Comparison of ENCODE assay signal across 19 cellular contexts in the genomic region with DNA sequence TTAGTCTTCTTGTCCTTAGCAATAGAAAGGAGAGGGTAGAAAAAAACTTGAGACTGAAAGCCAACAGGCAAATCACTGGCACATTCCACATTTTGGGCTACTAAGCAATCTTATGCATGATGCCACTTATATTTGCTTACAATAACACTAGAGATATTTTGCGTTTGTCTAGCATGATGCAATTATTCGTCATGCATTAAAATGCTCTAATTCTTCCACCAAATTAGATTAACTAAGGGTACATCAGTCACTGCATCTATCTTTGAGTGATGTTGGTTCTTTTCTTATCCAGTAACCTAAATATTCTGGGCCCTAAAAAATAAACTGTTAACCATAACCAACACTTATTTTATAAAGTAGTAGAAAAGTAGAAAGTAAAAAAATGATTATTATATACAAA.
A peak's percentile ranks its signal among the peaks of the same experiment; 100 is the strongest.
DNase-seq lines count a peak whose midpoint lies in the region; ATAC-seq, FAIRE-seq and TF ChIP-seq lines count a peak whose summit lies in the region.
"Had no signal": no experiment of that assay in that cellular context is flagged by ENCODE, and none has a peak within 500 bp of the region (broad histone marks: within the 10 kb centered on the region; RNA-seq: fewer than 3 reads in every experiment).

No MANE protein-coding gene starts in this region.

- FAIRE-seq in astrocyte (lab: Jason Lieb, UNC): no peak
- FAIRE-seq: GM12892, H54 had no signal

- H3K4me1 Mint-ChIP-seq in HFFc6 (ENCODE audit: low read depth): peaks cover 8% of the 10 kb centered on the region; the same call in 1 of the 2 replicates
- no peaks in the 10 kb centered on the region for H3K4me1 Mint-ChIP-seq in astrocyte (ENCODE audit: low read depth, unreplicated experiment)

- H3K4me2 ChIP-seq in astrocyte (ENCODE audit: low read length): no peak overlapping the region
- H3K4me2 ChIP-seq: PC-9 had no signal

- H3K27ac ChIP-seq in ACC112 (ENCODE audit: low read depth, low read length) (no peak overlapping the region), astrocyte (ENCODE audit: low read depth, low read length) (no peak overlapping the region)
- H3K27ac ChIP-seq: PC-9, RWPE1 had no signal

- H3K9me3 ChIP-seq in astrocyte (ENCODE audit: insufficient read depth, low read depth, low read length): no peaks in the 10 kb centered on the region

- ATAC-seq in GM19455 (IDR thresholded peaks at IDR 0.05; ENCODE audit: unreplicated experiment): no peak
- ATAC-seq: CD8-positive, alpha-beta T cell had no signal

- no peak overlapping the region for H3K27ac Mint-ChIP-seq in HFFc6
- H3K27ac Mint-ChIP-seq in astrocyte (ENCODE audit: unreplicated experiment): no peak overlapping the region
- H3K27ac Mint-ChIP-seq: CD8-positive, alpha-beta T cell had no signal

- no peaks in the 10 kb centered on the region for H4K20me1 ChIP-seq in astrocyte (ENCODE audit: insufficient read depth, low read length)

- H3K4me3 Mint-ChIP-seq in HFFc6 (no peak overlapping the region), astrocyte (ENCODE audit: unreplicated experiment) (no peak overlapping the region)
- H3K4me3 Mint-ChIP-seq: CD8-positive, alpha-beta T cell had no signal

- DNase-seq in HFFc6: peak; percentile 7
- DNase-seq in astrocyte (ENCODE audit: low read depth): peak; percentile 1
- DNase-seq in fibroblast of peridontal ligament (ENCODE audit: extremely low read depth): peak; percentile 27
- no peak for DNase-seq in NCI-H2029 treated with DMSO at 0.1 percent for 48 hours (lab: John Stamatoyannopoulos, UW)
- DNase-seq in NCI-H1417 (lab: John Stamatoyannopoulos, UW): no peak
- DNase-seq in NCI-H1436 (lab: John Stamatoyannopoulos, UW): no peak
- DNase-seq: Calu3; CD8-positive, alpha-beta T cell; NCI-H1105 treated with DMSO at 0.1 percent for 48 hours; NCI-H187 treated with DMSO at 0.1 percent for 48 hours; NCI-H226; NCI-H524; PC-9; SIG-M5 had no signal

- peak overlapping the region; percentile 31 for H2AFZ ChIP-seq in ACC112 (ENCODE audit: low read length, unreplicated experiment)
- no peak overlapping the region for H2AFZ ChIP-seq in astrocyte (ENCODE audit: low read depth, low read length)
- H2AFZ ChIP-seq: PC-9 had no signal

- H3K36me3 ChIP-seq in ACC112 (ENCODE audit: insufficient read depth, low read length): no peaks in the 10 kb centered on the region
- no peaks in the 10 kb centered on the region for H3K36me3 ChIP-seq in astrocyte (ENCODE audit: insufficient read depth, low read length)

- H3K9ac ChIP-seq in astrocyte (ENCODE audit: low read length): no peak overlapping the region

- TF ChIP-seq CTCF in HFFc6 (IDR thresholded peaks at IDR 0.05): no peak
- TF ChIP-seq CTCF in astrocyte (IDR thresholded peaks at IDR 0.05; ENCODE audit: insufficient read depth, low read depth, low read length): no peak

- no peaks in the 10 kb centered on the region for H3K79me2 ChIP-seq in ACC112 (ENCODE audit: control insufficient read depth, insufficient read depth, low read length, unreplicated experiment)
- H3K79me2 ChIP-seq in astrocyte (ENCODE audit: insufficient read depth, low read length): no peaks in the 10 kb centered on the region

- H3K27me3 Mint-ChIP-seq in HFFc6 (ENCODE audit: insufficient read depth): peaks cover 1% of the 10 kb centered on the region; the same call in 1 of the 2 replicates
- no peaks in the 10 kb centered on the region for H3K27me3 Mint-ChIP-seq in astrocyte (ENCODE audit: low read depth, unreplicated experiment)

- H3K36me3 Mint-ChIP-seq in HFFc6 (ENCODE audit: low read depth): no peaks in the 10 kb centered on the region
- H3K36me3 Mint-ChIP-seq in astrocyte (ENCODE audit: low read depth, unreplicated experiment): no peaks in the 10 kb centered on the region
- H3K36me3 Mint-ChIP-seq: CD8-positive, alpha-beta T cell had no signal

- H3K27me3 ChIP-seq in ACC112 (ENCODE audit: insufficient read depth, low read length) (no peaks in the 10 kb centered on the region), astrocyte (ENCODE audit: insufficient read depth, low read length) (no peaks in the 10 kb centered on the region)

- H3K4me3 ChIP-seq in ACC112 (ENCODE audit: low read depth, low read length) (no peak overlapping the region), astrocyte (ENCODE audit: insufficient read depth, low read depth, low read length) (no peak overlapping the region)
- H3K4me3 ChIP-seq: PC-9 had no signal

- no peaks in the 10 kb centered on the region for H3K4me1 ChIP-seq in ACC112 (ENCODE audit: control insufficient read depth, insufficient read depth, low read length, unreplicated experiment)
- no peaks in the 10 kb centered on the region for H3K4me1 ChIP-seq in astrocyte (ENCODE audit: insufficient read depth, low read length)

- no peaks in the 10 kb centered on the region for H3K9me3 Mint-ChIP-seq in HFFc6
- no peaks in the 10 kb centered on the region for H3K9me3 Mint-ChIP-seq in astrocyte (ENCODE audit: unreplicated experiment)

Comparison
In these comparisons a context has a peak if more than half of its experiments do, and no peak if none do; other contexts are left out.
1. DNase-seq: peak in HFFc6 (single experiment), astrocyte (single experiment) and fibroblast of peridontal ligament (single experiment); none in NCI-H2029 treated with DMSO at 0.1 percent for 48 hours (single experiment), NCI-H1417 (0 of 3) and NCI-H1436 (single experiment).